ENCODE assay signal across 9 cellular contexts in the genomic region with DNA sequence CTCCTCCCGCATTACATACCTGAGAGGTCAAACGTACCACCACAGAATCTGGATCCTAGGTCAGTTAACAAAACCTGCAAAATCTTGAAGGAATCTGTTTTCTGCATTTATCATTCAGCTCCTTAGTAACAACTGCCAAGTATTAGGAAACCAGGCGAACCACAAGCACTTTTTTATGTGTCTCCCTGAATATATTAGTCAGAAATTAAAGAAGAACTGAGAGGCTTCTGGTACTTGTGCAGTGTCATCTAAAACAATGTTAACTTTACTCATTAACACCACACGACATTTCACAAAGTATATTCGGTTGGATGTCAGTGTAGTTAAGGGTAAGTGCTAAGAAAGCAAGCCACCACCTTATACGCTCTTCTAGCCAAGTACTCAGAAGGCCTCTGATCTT. TPM values are rescaled to one million over a fixed set of nuclear protein-coding genes. Genes with fewer than 3 reads are reported as not detected.
DNase-seq lines count a peak whose midpoint lies in the region; ATAC-seq and TF ChIP-seq lines count a peak whose summit lies in the region.
"Had no signal": no experiment of that assay in that cellular context is flagged by ENCODE, and none has a peak within 500 bp of the region (broad histone marks: within the 10 kb centered on the region; RNA-seq: fewer than 3 reads in every experiment).

No MANE protein-coding gene starts in this region.

- H3K4me3 Mint-ChIP-seq in CD4-positive, CD25-positive, alpha-beta regulatory T cell, result peak overlapping the region; percentile 93 to 98 (median 96)

- TF ChIP-seq CTCF in dorsolateral prefrontal cortex (IDR thresholded peaks at IDR 0.05 in 54 of 56, conservative IDR thresholded peaks at IDR 0.05 in 2 of 56; ENCODE audit: low read depth in 1 of 56, partially characterized antibody in 56 of 56) (no peak), lower leg skin (IDR thresholded peaks at IDR 0.05) (no peak)

- no peak for TF ChIP-seq POLR2A in lower leg skin (IDR thresholded peaks at IDR 0.05)

- H3K4me1 ChIP-seq in CD4-positive, CD25-positive, alpha-beta regulatory T cell (ENCODE audit: control insufficient read depth, insufficient read depth, low read length, poor library complexity, severe bottlenecking), result peaks cover 54% of the 10 kb centered on the region
- peaks cover 27% of the 10 kb centered on the region for H3K4me1 ChIP-seq in neuron (ENCODE audit: insufficient read depth, low read length)

- H3K36me3 Mint-ChIP-seq in CD4-positive, CD25-positive, alpha-beta regulatory T cell, result peaks cover 7% of the 10 kb centered on the region

- H3K36me3 ChIP-seq in CD4-positive, CD25-positive, alpha-beta regulatory T cell (ENCODE audit: control insufficient read depth, insufficient read depth, low read length), result peaks cover 8% of the 10 kb centered on the region
- H3K36me3 ChIP-seq in neuron (ENCODE audit: insufficient read depth, low read length), result peaks cover 3% of the 10 kb centered on the region

- H3K4me1 Mint-ChIP-seq in CD4-positive, CD25-positive, alpha-beta regulatory T cell, result peaks cover 58 to 83% (median 73%) of the 10 kb centered on the region in 4 donors

- no peak for ATAC-seq in CD4-positive, CD25-positive, alpha-beta regulatory T cell (ENCODE audit: low read depth in 2 of 2)

- intact Hi-C loops in dorsolateral prefrontal cortex (cut with DNase I) (loop anchor here (2.0 to 10.0 kb wide), 3 partner anchors 39 to 133 kb away; no protein-coding TSS in a partner anchor), lower leg skin (cut with DNase I; ENCODE audit: low total_unique reads) (no loop called here)

- WGBS in lower leg skin, 2 donors, result 20 to 30% methylated on average over 6 of the region's 6 CpGs

- H3K27ac Mint-ChIP-seq in CD4-positive, CD25-positive, alpha-beta regulatory T cell, result peak overlapping the region in 1 of 3 donors; percentile 9

- no peaks in the 10 kb centered on the region for H3K9me3 Mint-ChIP-seq in CD4-positive, CD25-positive, alpha-beta regulatory T cell

- no peak overlapping the region for H2AFZ ChIP-seq in neuron (ENCODE audit: low read depth, low read length)

- H3K27me3 Mint-ChIP-seq in CD4-positive, CD25-positive, alpha-beta regulatory T cell, result no peaks in the 10 kb centered on the region

- no peak overlapping the region for H3K27ac ChIP-seq in CD4-positive, CD25-positive, alpha-beta regulatory T cell (ENCODE audit: insufficient read depth, low read length, poor library complexity, severe bottlenecking)
- peak overlapping the region in 11 of 59 donors; percentile 4 to 98 (median 61) for H3K27ac ChIP-seq in dorsolateral prefrontal cortex

- peak overlapping the region; percentile 72 for H3K4me3 ChIP-seq in CD4-positive, CD25-positive, alpha-beta regulatory T cell (ENCODE audit: low read depth, low read length)
- H3K4me3 ChIP-seq in dorsolateral prefrontal cortex (peak overlapping the region in 56 of 59 donors; percentile 58 to 99 (median 94)), neuron (ENCODE audit: low read length) (peak overlapping the region; percentile 97), lower leg skin (ENCODE audit: low read depth, poor library complexity, severe bottlenecking) (no peak overlapping the region)

- no peaks in the 10 kb centered on the region for H3K27me3 ChIP-seq in CD4-positive, CD25-positive, alpha-beta regulatory T cell (ENCODE audit: control insufficient read depth, insufficient read depth, low read length)
- no peaks in the 10 kb centered on the region for H3K27me3 ChIP-seq in dorsolateral prefrontal cortex
- H3K27me3 ChIP-seq in neuron (ENCODE audit: insufficient read depth, low read length), result no peaks in the 10 kb centered on the region

- no peak for DNase-seq in CD4-positive, CD25-positive, alpha-beta regulatory T cell
- DNase-seq in MV-4-11 (lab: John Stamatoyannopoulos, UW) (peak; percentile 34), dorsolateral prefrontal cortex (no peak), NCI-H774 (lab: John Stamatoyannopoulos, UW) (no peak), NCI-H524 (lab: John Stamatoyannopoulos, UW) (no peak), lower leg skin (ENCODE audit: low spot score in 2 of 2) (no peak), NCI-H146 (lab: John Stamatoyannopoulos, UW) (no peak)
- DNase-seq: NCI-H526 had no signal

- H3K9me3 ChIP-seq in CD4-positive, CD25-positive, alpha-beta regulatory T cell (ENCODE audit: control insufficient read depth in 2 of 2, low read length in 2 of 2), result no peaks in the 10 kb centered on the region
- H3K9me3 ChIP-seq in neuron (ENCODE audit: low read length), result no peaks in the 10 kb centered on the region

RNA-seq across cellular contexts. Expression of gene CCDC6, which starts 2.5 kb away (rescaled TPM):
- 24.8 TPM for total RNA-seq in CD4-positive, CD25-positive, alpha-beta regulatory T cell
- 1 to 10 TPM; 4.4 to 5.1 (median 4.8) TPM for polyA plus RNA-seq in CD4-positive, CD25-positive, alpha-beta regulatory T cell
- total RNA-seq in dorsolateral prefrontal cortex (10 to 100 TPM; 30.9 to 97.2 (median 68.8) TPM), lower leg skin (100 to 1,000 TPM in 1 of 4 donors, 10 to 100 TPM in 3; 65.5 to 104 (median 76.2) TPM)
